Comparison of ENCODE assay signal across 17 cellular contexts in the genomic region with DNA sequence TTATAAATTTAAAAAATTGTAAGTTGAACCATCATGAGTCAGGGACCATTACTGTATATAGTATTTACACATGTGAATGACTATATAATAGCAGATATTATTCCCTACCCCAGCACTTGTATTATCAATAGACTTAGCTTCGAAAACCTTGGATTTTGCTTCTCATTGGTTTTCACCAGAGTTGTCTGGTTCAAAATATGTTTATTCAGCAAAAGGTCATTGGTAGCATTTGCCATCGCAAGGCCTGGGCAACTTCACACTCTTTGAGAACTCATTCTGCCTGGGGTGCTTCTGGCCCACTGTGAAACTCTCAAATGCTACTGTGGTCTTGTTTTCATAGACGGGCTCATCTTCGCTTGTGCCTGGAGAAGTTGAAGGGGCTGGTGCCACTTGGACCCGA.
"Had no signal": no experiment of that assay in that cellular context is flagged by ENCODE, and none has a peak within 500 bp of the region (broad histone marks: within the 10 kb centered on the region; RNA-seq: fewer than 3 reads in every experiment).

No MANE protein-coding gene starts in this region.

- H3K27me3 ChIP-seq: gastroesophageal sphincter, right atrium auricular region, upper lobe of left lung had no signal

- H3K27ac ChIP-seq: SK-N-MC had no signal

- H3K9me3 Mint-ChIP-seq: activated naive CD4-positive, alpha-beta T cell treated with anti-CD3 and anti-CD28 coated beads, Interleukin-2, amount 50 U/mL, for 24 hours; brain; central memory CD8-positive, alpha-beta T cell; effector memory CD8-positive, alpha-beta T cell; naive thymus-derived CD8-positive, alpha-beta T cell; stimulated activated naive CD8-positive, alpha-beta T cell treated with anti-CD3 and anti-CD28 coated beads, Interleukin-15, amount 100 ng/mL, for 72 hours had no signal

- H3K4me3 ChIP-seq: gastroesophageal sphincter, mucosa of descending colon, right atrium auricular region, SK-N-MC, upper lobe of left lung had no signal

- H3K27me3 Mint-ChIP-seq: activated CD8-positive, alpha-beta memory T cell treated with anti-CD3 and anti-CD28 coated beads, Interleukin-2, amount 10 ng/mL, durations not matched to agents 7 days and 5 days; activated naive CD4-positive, alpha-beta T cell treated with anti-CD3 and anti-CD28 coated beads, Interleukin-2, amount 50 U/mL, for 24 hours; central memory CD8-positive, alpha-beta T cell; effector memory CD8-positive, alpha-beta T cell; naive thymus-derived CD8-positive, alpha-beta T cell; stimulated activated naive CD8-positive, alpha-beta T cell treated with anti-CD3 and anti-CD28 coated beads, Interleukin-15, amount 100 ng/mL, for 72 hours had no signal

- H3K4me3 Mint-ChIP-seq: activated CD8-positive, alpha-beta memory T cell treated with anti-CD3 and anti-CD28 coated beads, Interleukin-2, amount 10 ng/mL, durations not matched to agents 7 days and 5 days; activated naive CD4-positive, alpha-beta T cell treated with anti-CD3 and anti-CD28 coated beads, Interleukin-2, amount 50 U/mL, for 24 hours; central memory CD8-positive, alpha-beta T cell; effector memory CD8-positive, alpha-beta T cell; naive thymus-derived CD8-positive, alpha-beta T cell had no signal

- ATAC-seq: effector memory CD8-positive, alpha-beta T cell; naive thymus-derived CD8-positive, alpha-beta T cell had no signal

- H3K9me3 ChIP-seq: gastroesophageal sphincter, mucosa of descending colon, right atrium auricular region, upper lobe of left lung had no signal

- DNase-seq: activated CD4-positive, alpha-beta T cell treated with anti-CD3 and anti-CD28 coated beads for 1 hour; activated CD8-positive, alpha-beta memory T cell treated with anti-CD3 and anti-CD28 coated beads, Interleukin-2, amount 10 ng/mL, durations not matched to agents 7 days and 5 days; activated effector memory CD4-positive, alpha-beta T cell treated with anti-CD3 and anti-CD28 coated beads, Interleukin-2, amount 50 U/mL, for 16 hours; activated T-cell treated with anti-CD3 and anti-CD28 coated beads, Interleukin-2, amount 50 U/mL, for 1 hour; cortex of kidney; effector memory CD8-positive, alpha-beta T cell; mucosa of descending colon; naive thymus-derived CD8-positive, alpha-beta T cell; stimulated activated naive CD8-positive, alpha-beta T cell treated with anti-CD3 and anti-CD28 coated beads, Interleukin-15, amount 100 ng/mL, for 72 hours; T-helper 9 cell had no signal
